In the genomic region with DNA sequence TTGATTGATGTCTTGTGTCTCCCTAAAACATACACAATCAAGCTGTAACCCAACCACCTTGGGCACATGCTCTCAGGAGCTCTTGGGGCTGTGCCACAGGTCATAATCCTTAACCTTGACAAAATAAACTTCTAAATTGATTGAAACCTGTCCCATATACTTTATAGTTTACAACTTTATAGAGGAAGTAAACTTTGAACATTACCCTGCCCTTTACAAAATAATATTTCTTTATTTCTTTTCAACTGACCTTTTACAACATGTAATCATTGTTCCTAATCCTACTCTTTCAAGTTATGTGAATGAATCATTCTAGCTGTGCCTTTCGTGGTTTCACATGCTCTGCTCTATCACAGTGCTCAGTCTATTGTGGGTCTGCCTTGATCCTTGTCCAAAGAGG, we compare ENCODE assay signal across 1 cellular context.
TF ChIP-seq lines count a peak whose summit lies in the region.

No MANE protein-coding gene starts in this region.

TF ChIP-seq in neural cell, 6 proteins besides CTCF, POLR2A, EP300 and RAD21 (continued from another document):
- TF ChIP-seq REST (IDR thresholded peaks at IDR 0.05; ENCODE audit: borderline replicate concordance) = no peak
